1 cellular context compared by ENCODE assay signal in the genomic region with DNA sequence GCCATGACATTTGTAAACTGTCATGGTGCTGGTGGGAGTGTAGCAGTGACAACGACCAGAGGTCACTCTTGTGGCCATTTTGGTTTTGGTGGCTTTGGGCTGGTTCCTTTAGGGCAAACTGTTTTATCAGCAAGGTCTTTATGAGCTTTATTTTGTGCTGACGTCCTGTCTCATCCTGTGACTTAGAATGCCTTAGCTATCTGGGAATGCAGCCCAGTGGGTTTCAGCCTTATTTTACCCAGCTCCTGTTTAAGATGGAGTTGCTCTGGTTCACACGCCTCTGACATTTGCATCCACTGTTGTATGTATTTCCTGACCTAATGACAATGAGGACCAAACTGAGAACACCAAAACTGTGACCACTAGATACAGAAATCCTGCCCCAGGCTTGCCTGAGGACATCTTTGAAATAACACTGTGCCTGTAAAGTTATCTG.
TF ChIP-seq lines count a peak whose summit lies in the region.

No MANE protein-coding gene starts in this region.

TF ChIP-seq in K562, 482 proteins besides CTCF, POLR2A, EP300 and RAD21 (continued from another document and continues in another):
- TF ChIP-seq, protein P1, sequence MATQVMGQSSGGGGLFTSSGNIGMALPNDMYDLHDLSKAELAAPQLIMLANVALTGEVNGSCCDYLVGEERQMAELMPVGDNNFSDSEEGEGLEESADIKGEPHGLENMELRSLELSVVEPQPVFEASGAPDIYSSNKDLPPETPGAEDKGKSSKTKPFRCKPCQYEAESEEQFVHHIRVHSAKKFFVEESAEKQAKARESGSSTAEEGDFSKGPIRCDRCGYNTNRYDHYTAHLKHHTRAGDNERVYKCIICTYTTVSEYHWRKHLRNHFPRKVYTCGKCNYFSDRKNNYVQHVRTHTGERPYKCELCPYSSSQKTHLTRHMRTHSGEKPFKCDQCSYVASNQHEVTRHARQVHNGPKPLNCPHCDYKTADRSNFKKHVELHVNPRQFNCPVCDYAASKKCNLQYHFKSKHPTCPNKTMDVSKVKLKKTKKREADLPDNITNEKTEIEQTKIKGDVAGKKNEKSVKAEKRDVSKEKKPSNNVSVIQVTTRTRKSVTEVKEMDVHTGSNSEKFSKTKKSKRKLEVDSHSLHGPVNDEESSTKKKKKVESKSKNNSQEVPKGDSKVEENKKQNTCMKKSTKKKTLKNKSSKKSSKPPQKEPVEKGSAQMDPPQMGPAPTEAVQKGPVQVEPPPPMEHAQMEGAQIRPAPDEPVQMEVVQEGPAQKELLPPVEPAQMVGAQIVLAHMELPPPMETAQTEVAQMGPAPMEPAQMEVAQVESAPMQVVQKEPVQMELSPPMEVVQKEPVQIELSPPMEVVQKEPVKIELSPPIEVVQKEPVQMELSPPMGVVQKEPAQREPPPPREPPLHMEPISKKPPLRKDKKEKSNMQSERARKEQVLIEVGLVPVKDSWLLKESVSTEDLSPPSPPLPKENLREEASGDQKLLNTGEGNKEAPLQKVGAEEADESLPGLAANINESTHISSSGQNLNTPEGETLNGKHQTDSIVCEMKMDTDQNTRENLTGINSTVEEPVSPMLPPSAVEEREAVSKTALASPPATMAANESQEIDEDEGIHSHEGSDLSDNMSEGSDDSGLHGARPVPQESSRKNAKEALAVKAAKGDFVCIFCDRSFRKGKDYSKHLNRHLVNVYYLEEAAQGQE (CRISPR knock-in tag; IDR thresholded peaks at IDR 0.05; ENCODE audit: low read depth), result peak; percentile 74
- TF ChIP-seq, protein P2, sequence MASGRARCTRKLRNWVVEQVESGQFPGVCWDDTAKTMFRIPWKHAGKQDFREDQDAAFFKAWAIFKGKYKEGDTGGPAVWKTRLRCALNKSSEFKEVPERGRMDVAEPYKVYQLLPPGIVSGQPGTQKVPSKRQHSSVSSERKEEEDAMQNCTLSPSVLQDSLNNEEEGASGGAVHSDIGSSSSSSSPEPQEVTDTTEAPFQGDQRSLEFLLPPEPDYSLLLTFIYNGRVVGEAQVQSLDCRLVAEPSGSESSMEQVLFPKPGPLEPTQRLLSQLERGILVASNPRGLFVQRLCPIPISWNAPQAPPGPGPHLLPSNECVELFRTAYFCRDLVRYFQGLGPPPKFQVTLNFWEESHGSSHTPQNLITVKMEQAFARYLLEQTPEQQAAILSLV (tag; IDR thresholded peaks at IDR 0.05), result peak; percentile 98
- TF ChIP-seq NBN (IDR thresholded peaks at IDR 0.05; ENCODE audit: low read depth) (no peak), NR2F6 (CRISPR knock-in tag; IDR thresholded peaks at IDR 0.05) (peak; percentile 78; the same call in 1 of the 2 replicates), CBFB (CRISPR knock-in tag; IDR thresholded peaks at IDR 0.05) (no peak), TAF15 (IDR thresholded peaks at IDR 0.05; ENCODE audit: low read depth, low read length) (no peak), RUNX1 (IDR thresholded peaks at IDR 0.05; ENCODE audit: low read depth) (no peak), MYBL2 (IDR thresholded peaks at IDR 0.05; ENCODE audit: low read depth) (no peak), MYBL2 (CRISPR knock-in tag; IDR thresholded peaks at IDR 0.05; ENCODE audit: borderline replicate concordance) (no peak), ZNF583 (CRISPR knock-in tag; IDR thresholded peaks at IDR 0.05) (peak; percentile 96), NFRKB (IDR thresholded peaks at IDR 0.05; ENCODE audit: low read depth) (peak; percentile 50; the same call in 1 of the 2 replicates), NR2C2 (CRISPR knock-in tag; IDR thresholded peaks at IDR 0.05) (no peak), NR2C2 (tag; IDR thresholded peaks at IDR 0.05) (peak; percentile 90), ZNF644 (tag; IDR thresholded peaks at IDR 0.05; ENCODE audit: low read depth) (peak; percentile 98), DDX20 (tag; IDR thresholded peaks at IDR 0.05; ENCODE audit: low read depth) (peak; percentile 95), TRIM24 (IDR thresholded peaks at IDR 0.05) (no peak), SREBF2 (CRISPR knock-in tag; IDR thresholded peaks at IDR 0.05) (no peak), ZNF347 (CRISPR knock-in tag; IDR thresholded peaks at IDR 0.05; ENCODE audit: low read depth) (peak; percentile 62; the same call in 1 of the 2 replicates), ZNF830 (CRISPR knock-in tag; IDR thresholded peaks at IDR 0.05) (0 out of 2 replicates have a peak, but pooled peaks have one; percentile 72), ZBTB17 (CRISPR knock-in tag; IDR thresholded peaks at IDR 0.05) (peak; percentile 95), ELF4 (CRISPR knock-in tag; IDR thresholded peaks at IDR 0.05) (peak; percentile 93), ZNF408 (CRISPR knock-in tag; IDR thresholded peaks at IDR 0.05; ENCODE audit: low read depth) (no peak), SREBF1 (IDR thresholded peaks at IDR 0.05; ENCODE audit: borderline replicate concordance, low read depth, low read length) (no peak), BMI1 (IDR thresholded peaks at IDR 0.05; ENCODE audit: low read length) (no peak), KLF10 (CRISPR knock-in tag; IDR thresholded peaks at IDR 0.05) (0 out of 2 replicates have a peak, but pooled peaks have one; percentile 24), HDAC3 (IDR thresholded peaks at IDR 0.05; ENCODE audit: borderline replicate concordance, partially characterized antibody) (no peak), KHSRP (IDR thresholded peaks at IDR 0.05) (no peak), MAFF (IDR thresholded peaks at IDR 0.05; ENCODE audit: low read length) (no peak), LEF1 (IDR thresholded peaks at IDR 0.05) (no peak), TARDBP (IDR thresholded peaks at IDR 0.05) (no peak), POU5F1 (IDR thresholded peaks at IDR 0.05; ENCODE audit: borderline replicate concordance, low read depth, low read length, partially characterized antibody) (no peak), RFX7 (CRISPR knock-in tag; IDR thresholded peaks at IDR 0.05) (peak; percentile 88), E2F3 (CRISPR knock-in tag; IDR thresholded peaks at IDR 0.05) (peak; percentile 98), NFIC (IDR thresholded peaks at IDR 0.05) (no peak), HIVEP1 (CRISPR knock-in tag; IDR thresholded peaks at IDR 0.05) (peak; percentile 94)
- TF ChIP-seq, protein P3, sequence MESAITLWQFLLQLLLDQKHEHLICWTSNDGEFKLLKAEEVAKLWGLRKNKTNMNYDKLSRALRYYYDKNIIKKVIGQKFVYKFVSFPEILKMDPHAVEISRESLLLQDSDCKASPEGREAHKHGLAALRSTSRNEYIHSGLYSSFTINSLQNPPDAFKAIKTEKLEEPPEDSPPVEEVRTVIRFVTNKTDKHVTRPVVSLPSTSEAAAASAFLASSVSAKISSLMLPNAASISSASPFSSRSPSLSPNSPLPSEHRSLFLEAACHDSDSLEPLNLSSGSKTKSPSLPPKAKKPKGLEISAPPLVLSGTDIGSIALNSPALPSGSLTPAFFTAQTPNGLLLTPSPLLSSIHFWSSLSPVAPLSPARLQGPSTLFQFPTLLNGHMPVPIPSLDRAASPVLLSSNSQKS (CRISPR knock-in tag; IDR thresholded peaks at IDR 0.05), result 0 out of 2 replicates have a peak, but pooled peaks have one; percentile 21
- TF ChIP-seq, protein P4, sequence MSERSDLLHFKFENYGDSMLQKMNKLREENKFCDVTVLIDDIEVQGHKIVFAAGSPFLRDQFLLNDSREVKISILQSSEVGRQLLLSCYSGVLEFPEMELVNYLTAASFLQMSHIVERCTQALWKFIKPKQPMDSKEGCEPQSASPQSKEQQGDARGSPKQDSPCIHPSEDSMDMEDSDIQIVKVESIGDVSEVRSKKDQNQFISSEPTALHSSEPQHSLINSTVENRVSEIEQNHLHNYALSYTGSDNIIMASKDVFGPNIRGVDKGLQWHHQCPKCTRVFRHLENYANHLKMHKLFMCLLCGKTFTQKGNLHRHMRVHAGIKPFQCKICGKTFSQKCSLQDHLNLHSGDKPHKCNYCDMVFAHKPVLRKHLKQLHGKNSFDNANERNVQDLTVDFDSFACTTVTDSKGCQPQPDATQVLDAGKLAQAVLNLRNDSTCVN (CRISPR knock-in tag; IDR thresholded peaks at IDR 0.05), result peak; percentile 98
- TF ChIP-seq, protein P5, sequence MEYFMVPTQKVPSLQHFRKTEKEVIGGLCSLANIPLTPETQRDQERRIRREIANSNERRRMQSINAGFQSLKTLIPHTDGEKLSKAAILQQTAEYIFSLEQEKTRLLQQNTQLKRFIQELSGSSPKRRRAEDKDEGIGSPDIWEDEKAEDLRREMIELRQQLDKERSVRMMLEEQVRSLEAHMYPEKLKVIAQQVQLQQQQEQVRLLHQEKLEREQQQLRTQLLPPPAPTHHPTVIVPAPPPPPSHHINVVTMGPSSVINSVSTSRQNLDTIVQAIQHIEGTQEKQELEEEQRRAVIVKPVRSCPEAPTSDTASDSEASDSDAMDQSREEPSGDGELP (CRISPR knock-in tag; IDR thresholded peaks at IDR 0.05; ENCODE audit: borderline replicate concordance), result no peak
- TF ChIP-seq, protein P6, sequence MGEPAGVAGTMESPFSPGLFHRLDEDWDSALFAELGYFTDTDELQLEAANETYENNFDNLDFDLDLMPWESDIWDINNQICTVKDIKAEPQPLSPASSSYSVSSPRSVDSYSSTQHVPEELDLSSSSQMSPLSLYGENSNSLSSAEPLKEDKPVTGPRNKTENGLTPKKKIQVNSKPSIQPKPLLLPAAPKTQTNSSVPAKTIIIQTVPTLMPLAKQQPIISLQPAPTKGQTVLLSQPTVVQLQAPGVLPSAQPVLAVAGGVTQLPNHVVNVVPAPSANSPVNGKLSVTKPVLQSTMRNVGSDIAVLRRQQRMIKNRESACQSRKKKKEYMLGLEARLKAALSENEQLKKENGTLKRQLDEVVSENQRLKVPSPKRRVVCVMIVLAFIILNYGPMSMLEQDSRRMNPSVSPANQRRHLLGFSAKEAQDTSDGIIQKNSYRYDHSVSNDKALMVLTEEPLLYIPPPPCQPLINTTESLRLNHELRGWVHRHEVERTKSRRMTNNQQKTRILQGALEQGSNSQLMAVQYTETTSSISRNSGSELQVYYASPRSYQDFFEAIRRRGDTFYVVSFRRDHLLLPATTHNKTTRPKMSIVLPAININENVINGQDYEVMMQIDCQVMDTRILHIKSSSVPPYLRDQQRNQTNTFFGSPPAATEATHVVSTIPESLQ (CRISPR knock-in tag; IDR thresholded peaks at IDR 0.05), result no peak
- TF ChIP-seq, protein P7, sequence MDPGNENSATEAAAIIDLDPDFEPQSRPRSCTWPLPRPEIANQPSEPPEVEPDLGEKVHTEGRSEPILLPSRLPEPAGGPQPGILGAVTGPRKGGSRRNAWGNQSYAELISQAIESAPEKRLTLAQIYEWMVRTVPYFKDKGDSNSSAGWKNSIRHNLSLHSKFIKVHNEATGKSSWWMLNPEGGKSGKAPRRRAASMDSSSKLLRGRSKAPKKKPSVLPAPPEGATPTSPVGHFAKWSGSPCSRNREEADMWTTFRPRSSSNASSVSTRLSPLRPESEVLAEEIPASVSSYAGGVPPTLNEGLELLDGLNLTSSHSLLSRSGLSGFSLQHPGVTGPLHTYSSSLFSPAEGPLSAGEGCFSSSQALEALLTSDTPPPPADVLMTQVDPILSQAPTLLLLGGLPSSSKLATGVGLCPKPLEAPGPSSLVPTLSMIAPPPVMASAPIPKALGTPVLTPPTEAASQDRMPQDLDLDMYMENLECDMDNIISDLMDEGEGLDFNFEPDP (CRISPR knock-in tag; IDR thresholded peaks at IDR 0.05), result peak; percentile 95
- TF ChIP-seq, protein P8, sequence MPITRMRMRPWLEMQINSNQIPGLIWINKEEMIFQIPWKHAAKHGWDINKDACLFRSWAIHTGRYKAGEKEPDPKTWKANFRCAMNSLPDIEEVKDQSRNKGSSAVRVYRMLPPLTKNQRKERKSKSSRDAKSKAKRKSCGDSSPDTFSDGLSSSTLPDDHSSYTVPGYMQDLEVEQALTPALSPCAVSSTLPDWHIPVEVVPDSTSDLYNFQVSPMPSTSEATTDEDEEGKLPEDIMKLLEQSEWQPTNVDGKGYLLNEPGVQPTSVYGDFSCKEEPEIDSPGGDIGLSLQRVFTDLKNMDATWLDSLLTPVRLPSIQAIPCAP (CRISPR knock-in tag; IDR thresholded peaks at IDR 0.05; ENCODE audit: borderline replicate concordance), result no peak
- TF ChIP-seq, protein P9, sequence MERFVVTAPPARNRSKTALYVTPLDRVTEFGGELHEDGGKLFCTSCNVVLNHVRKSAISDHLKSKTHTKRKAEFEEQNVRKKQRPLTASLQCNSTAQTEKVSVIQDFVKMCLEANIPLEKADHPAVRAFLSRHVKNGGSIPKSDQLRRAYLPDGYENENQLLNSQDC (CRISPR knock-in tag; IDR thresholded peaks at IDR 0.05), result no peak
- TF ChIP-seq, protein P10, sequence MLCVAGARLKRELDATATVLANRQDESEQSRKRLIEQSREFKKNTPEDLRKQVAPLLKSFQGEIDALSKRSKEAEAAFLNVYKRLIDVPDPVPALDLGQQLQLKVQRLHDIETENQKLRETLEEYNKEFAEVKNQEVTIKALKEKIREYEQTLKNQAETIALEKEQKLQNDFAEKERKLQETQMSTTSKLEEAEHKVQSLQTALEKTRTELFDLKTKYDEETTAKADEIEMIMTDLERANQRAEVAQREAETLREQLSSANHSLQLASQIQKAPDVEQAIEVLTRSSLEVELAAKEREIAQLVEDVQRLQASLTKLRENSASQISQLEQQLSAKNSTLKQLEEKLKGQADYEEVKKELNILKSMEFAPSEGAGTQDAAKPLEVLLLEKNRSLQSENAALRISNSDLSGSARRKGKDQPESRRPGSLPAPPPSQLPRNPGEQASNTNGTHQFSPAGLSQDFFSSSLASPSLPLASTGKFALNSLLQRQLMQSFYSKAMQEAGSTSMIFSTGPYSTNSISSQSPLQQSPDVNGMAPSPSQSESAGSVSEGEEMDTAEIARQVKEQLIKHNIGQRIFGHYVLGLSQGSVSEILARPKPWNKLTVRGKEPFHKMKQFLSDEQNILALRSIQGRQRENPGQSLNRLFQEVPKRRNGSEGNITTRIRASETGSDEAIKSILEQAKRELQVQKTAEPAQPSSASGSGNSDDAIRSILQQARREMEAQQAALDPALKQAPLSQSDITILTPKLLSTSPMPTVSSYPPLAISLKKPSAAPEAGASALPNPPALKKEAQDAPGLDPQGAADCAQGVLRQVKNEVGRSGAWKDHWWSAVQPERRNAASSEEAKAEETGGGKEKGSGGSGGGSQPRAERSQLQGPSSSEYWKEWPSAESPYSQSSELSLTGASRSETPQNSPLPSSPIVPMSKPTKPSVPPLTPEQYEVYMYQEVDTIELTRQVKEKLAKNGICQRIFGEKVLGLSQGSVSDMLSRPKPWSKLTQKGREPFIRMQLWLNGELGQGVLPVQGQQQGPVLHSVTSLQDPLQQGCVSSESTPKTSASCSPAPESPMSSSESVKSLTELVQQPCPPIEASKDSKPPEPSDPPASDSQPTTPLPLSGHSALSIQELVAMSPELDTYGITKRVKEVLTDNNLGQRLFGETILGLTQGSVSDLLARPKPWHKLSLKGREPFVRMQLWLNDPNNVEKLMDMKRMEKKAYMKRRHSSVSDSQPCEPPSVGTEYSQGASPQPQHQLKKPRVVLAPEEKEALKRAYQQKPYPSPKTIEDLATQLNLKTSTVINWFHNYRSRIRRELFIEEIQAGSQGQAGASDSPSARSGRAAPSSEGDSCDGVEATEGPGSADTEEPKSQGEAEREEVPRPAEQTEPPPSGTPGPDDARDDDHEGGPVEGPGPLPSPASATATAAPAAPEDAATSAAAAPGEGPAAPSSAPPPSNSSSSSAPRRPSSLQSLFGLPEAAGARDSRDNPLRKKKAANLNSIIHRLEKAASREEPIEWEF (CRISPR knock-in tag; IDR thresholded peaks at IDR 0.05), result peak; percentile 99
- TF ChIP-seq, protein P11, sequence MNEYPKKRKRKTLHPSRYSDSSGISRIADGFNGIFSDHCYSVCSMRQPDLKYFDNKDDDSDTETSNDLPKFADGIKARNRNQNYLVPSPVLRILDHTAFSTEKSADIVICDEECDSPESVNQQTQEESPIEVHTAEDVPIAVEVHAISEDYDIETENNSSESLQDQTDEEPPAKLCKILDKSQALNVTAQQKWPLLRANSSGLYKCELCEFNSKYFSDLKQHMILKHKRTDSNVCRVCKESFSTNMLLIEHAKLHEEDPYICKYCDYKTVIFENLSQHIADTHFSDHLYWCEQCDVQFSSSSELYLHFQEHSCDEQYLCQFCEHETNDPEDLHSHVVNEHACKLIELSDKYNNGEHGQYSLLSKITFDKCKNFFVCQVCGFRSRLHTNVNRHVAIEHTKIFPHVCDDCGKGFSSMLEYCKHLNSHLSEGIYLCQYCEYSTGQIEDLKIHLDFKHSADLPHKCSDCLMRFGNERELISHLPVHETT (CRISPR knock-in tag; conservative IDR thresholded peaks at IDR 0.05 in 1 of 2, IDR thresholded peaks at IDR 0.05 in 1 of 2), result peak in 1 of 2 experiments; percentile 99; a peak in 2 of 4 replicates
